In the genomic region with DNA sequence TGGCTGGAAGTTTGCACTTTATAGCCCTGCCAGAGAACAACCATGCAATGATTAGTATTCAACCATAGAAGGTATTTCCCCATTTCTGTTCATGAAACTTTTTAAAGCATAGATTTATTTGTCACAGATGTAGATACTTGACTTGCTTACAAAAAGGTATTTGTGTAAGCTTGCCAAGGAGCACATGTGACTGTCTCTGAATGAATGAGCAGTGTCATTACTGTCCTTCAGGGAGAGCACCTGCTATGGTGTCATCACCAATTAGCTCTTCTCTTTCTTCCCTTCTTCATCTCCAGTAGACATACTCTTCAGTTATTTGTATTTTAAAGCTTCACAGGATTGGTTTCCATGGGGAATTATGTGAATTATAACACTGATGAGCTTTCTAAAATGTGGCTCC, we compare ENCODE assay signal across 17 cellular contexts.
A peak's percentile ranks its signal among the peaks of the same experiment; 100 is the strongest.
DNase-seq lines count a peak whose midpoint lies in the region; ATAC-seq and TF ChIP-seq lines count a peak whose summit lies in the region.
"Had no signal": no experiment of that assay in that cellular context is flagged by ENCODE, and none has a peak within 500 bp of the region (broad histone marks: within the 10 kb centered on the region; RNA-seq: fewer than 3 reads in every experiment).

No MANE protein-coding gene starts in this region.

- in situ Hi-C loops in brain microvascular endothelial cell (cut with HindIII; ENCODE audit: low pct_ligation_motif_present, low sequenced_read_pairs) = no loop called here

- H3K4me3 ChIP-seq in OCI-LY3 (ENCODE audit: low read length) = no peak overlapping the region
- no peak overlapping the region for H3K4me3 ChIP-seq in brain microvascular endothelial cell (ENCODE audit: low read depth, low read length)
- H3K4me3 ChIP-seq in prostate gland = no peak overlapping the region
- H3K4me3 ChIP-seq: BLaER1 treated with 17β-estradiol and CSF1 and Interleukin-3, amounts not matched to agents 10 nM and 100 nM; HAP-1 had no signal

- H3K27ac ChIP-seq in OCI-LY3 (ENCODE audit: low read length) (no peak overlapping the region; the same call in 1 of the 2 replicates), brain microvascular endothelial cell (no peak overlapping the region), prostate gland (no peak overlapping the region)
- H3K27ac ChIP-seq: BLaER1 treated with 17β-estradiol and CSF1 and Interleukin-3, amounts not matched to agents 10 nM and 100 nM; HL-60 had no signal

- no peaks in the 10 kb centered on the region for H3K27me3 ChIP-seq in OCI-LY3 (ENCODE audit: low read depth, low read length)
- no peaks in the 10 kb centered on the region for H3K27me3 ChIP-seq in brain microvascular endothelial cell (replicated peaks)
- no peaks in the 10 kb centered on the region for H3K27me3 ChIP-seq in prostate gland (replicated peaks; ENCODE audit: insufficient read depth)

- ATAC-seq in GM21786 (IDR thresholded peaks at IDR 0.05; ENCODE audit: unreplicated experiment) = peak; percentile 64

- H3K4me1 ChIP-seq in OCI-LY3 (ENCODE audit: low read length) (peaks cover 33% of the 10 kb centered on the region), prostate gland (replicated peaks) (no peaks in the 10 kb centered on the region)
- H3K4me1 ChIP-seq: HAP-1 had no signal

- TF ChIP-seq CTCF in OCI-LY3 (IDR thresholded peaks at IDR 0.05; ENCODE audit: low read depth, low read length) (no peak), brain microvascular endothelial cell (IDR thresholded peaks at IDR 0.05; ENCODE audit: low read depth, low read length, missing control alignments) (no peak), prostate gland (IDR thresholded peaks at IDR 0.05) (no peak)

- TF ChIP-seq POLR2A in prostate gland (IDR thresholded peaks at IDR 0.05) = no peak

- no peak overlapping the region for H3K9ac ChIP-seq in OCI-LY3 (ENCODE audit: low read length)
- H3K9ac ChIP-seq: BLaER1 treated with 17β-estradiol and CSF1 and Interleukin-3, amounts not matched to agents 10 nM and 100 nM had no signal

- DNase-seq in NCI-H510A treated with DMSO at 0.1 percent for 48 hours (lab: John Stamatoyannopoulos, UW) (peak; percentile 16), NCI-H510A (lab: John Stamatoyannopoulos, UW) (no peak), brain microvascular endothelial cell (no peak), prostate gland (ENCODE audit: low spot score) (no peak)
- DNase-seq in activated naive CD4-positive, alpha-beta T cell treated with anti-CD3 and anti-CD28 coated beads, Interleukin-2, amount 50 U/mL, for 16 hours = no peak
- DNase-seq: 8988T; ACHN; Calu3; CD4-positive, CD25-positive, alpha-beta regulatory T cell; DMS 273 treated with DMSO at 0.1 percent for 48 hours; DMS79 treated with DMSO at 0.1 percent for 48 hours; EL had no signal

- no peaks in the 10 kb centered on the region for H4K20me1 ChIP-seq in OCI-LY3 (ENCODE audit: insufficient read depth, low read length)
- H4K20me1 ChIP-seq: BLaER1 treated with 17β-estradiol and CSF1 and Interleukin-3, amounts not matched to agents 10 nM and 100 nM had no signal

- intact Hi-C loops in prostate gland (cut with DNase I) = no loop called here

- peak overlapping the region; percentile 35 for H3K4me2 ChIP-seq in OCI-LY3 (ENCODE audit: low read length)
- H3K4me2 ChIP-seq: BLaER1 treated with 17β-estradiol and CSF1 and Interleukin-3, amounts not matched to agents 10 nM and 100 nM had no signal

- H3K9me3 ChIP-seq in OCI-LY3 (ENCODE audit: insufficient read depth, low read length) (no peaks in the 10 kb centered on the region), prostate gland (no peaks in the 10 kb centered on the region)
- H3K9me3 ChIP-seq: BLaER1 treated with 17β-estradiol and CSF1 and Interleukin-3, amounts not matched to agents 10 nM and 100 nM; HAP-1 had no signal

- H2AFZ ChIP-seq in OCI-LY3 (ENCODE audit: low read depth, low read length) = no peak overlapping the region

- no peaks in the 10 kb centered on the region for H3K36me3 ChIP-seq in OCI-LY3 (replicated peaks; ENCODE audit: low read depth, low read length)
- H3K36me3 ChIP-seq in brain microvascular endothelial cell (replicated peaks) = no peaks in the 10 kb centered on the region
- H3K36me3 ChIP-seq in prostate gland = no peaks in the 10 kb centered on the region
- H3K36me3 ChIP-seq: BLaER1 treated with 17β-estradiol and CSF1 and Interleukin-3, amounts not matched to agents 10 nM and 100 nM; HAP-1 had no signal

- no peaks in the 10 kb centered on the region for H3K79me2 ChIP-seq in OCI-LY3 (ENCODE audit: low read length)
